In genomic region chr10:7529638-7530037, GRCh38 we compare ENCODE assay signal across 9 cellular contexts.
DNase-seq lines count a peak whose midpoint lies in the region; ATAC-seq and TF ChIP-seq lines count a peak whose summit lies in the region.
"Had no signal": no experiment of that assay in that cellular context is flagged by ENCODE, and none has a peak within 500 bp of the region (broad histone marks: within the 10 kb centered on the region; RNA-seq: fewer than 3 reads in every experiment).

No MANE protein-coding gene starts in this region.

- H3K9ac ChIP-seq in PC-3 (ENCODE audit: low read length), result no peak overlapping the region

- intact Hi-C loops in PC-3 (cut with micrococcal nuclease) (no loop called here), Right ventricle myocardium superior (cut with DNase I) (loop anchor here (2.0 to 5.0 kb wide), 2 partner anchors 93 to 157 kb away; no protein-coding TSS in a partner anchor)

- H3K4me1 ChIP-seq in PC-3 (ENCODE audit: insufficient read depth, low read length), result no peaks in the 10 kb centered on the region

- POLR2A ChIA-PET in PC-3 (lab: Charles Lee; ENCODE audit: unreplicated experiment), result no interaction called here

- no peaks in the 10 kb centered on the region for H3K9me2 ChIP-seq in PC-3 (replicated peaks; ENCODE audit: low read length)

- H3K27me3 ChIP-seq in PC-3 (ENCODE audit: low read length), result peaks cover 39% of the 10 kb centered on the region

- no peaks in the 10 kb centered on the region; the same call in 1 of the 2 replicates for H3K36me3 ChIP-seq in PC-3 (ENCODE audit: low read depth, low read length)

- CTCF ChIA-PET in PC-3 (lab: Charles Lee), result interaction anchor here (1.1 kb wide), 1 partner anchor 157 kb away, joined by 3 read pairs; no protein-coding TSS in a partner anchor

- H2AFZ ChIP-seq in PC-3 (ENCODE audit: low read length), result no peak overlapping the region

- peak; percentile 29; the same call in 1 of the 2 replicates for ATAC-seq in PC-3
- peak; percentile 88 for ATAC-seq in Right ventricle myocardium superior (ENCODE audit: poor library complexity)
- ATAC-seq in HG02884 (IDR thresholded peaks at IDR 0.05; ENCODE audit: unreplicated experiment), result no peak
- no peak for ATAC-seq in GM18519 (IDR thresholded peaks at IDR 0.05; ENCODE audit: low FRiP score, unreplicated experiment)

- H3K9me3 ChIP-seq in PC-3 (ENCODE audit: low read length), result no peaks in the 10 kb centered on the region

- no TSS peak for BruUV-seq in PC-3 (replicated peaks; lab: Mats Ljungman, UMichigan)

- no peak overlapping the region for H3K4me2 ChIP-seq in PC-3 (ENCODE audit: low read length)

- TF ChIP-seq CTCF in PC-3 (conservative IDR thresholded peaks at IDR 0.05; ENCODE audit: low read depth, low read length), result no peak

- H3K27ac ChIP-seq in PC-3 (ENCODE audit: low read length), result no peak overlapping the region
- no peak overlapping the region for H3K27ac ChIP-seq in substantia nigra (ENCODE audit: low read depth, low read length, poor library complexity, severe bottlenecking)

- DNase-seq in NCI-H748 (lab: John Stamatoyannopoulos, UW; ENCODE audit: unreplicated experiment), result peak; percentile 14
- no peak for DNase-seq in NCI-H748 treated with DMSO at 0.1 percent for 48 hours (lab: John Stamatoyannopoulos, UW)
- DNase-seq in PC-3, result peak; percentile 13
- no peak for DNase-seq in Right ventricle myocardium superior
- peak in 27 of 49 donors; percentile 12 to 70 (median 39) for DNase-seq in substantia nigra (lab: John Stamatoyannopoulos, UW)
- no peak for DNase-seq in DMS153 treated with DMSO at 0.1 percent for 48 hours (lab: John Stamatoyannopoulos, UW; ENCODE audit: unreplicated experiment)
- DNase-seq: stimulated activated CD4-positive, alpha-beta T cell treated with anti-CD3 and anti-CD28 coated beads, Interleukin-2, amount 100 ng/mL, for 48 hours had no signal

- H4K20me1 ChIP-seq in PC-3 (ENCODE audit: low read length), result no peaks in the 10 kb centered on the region

- no peaks in the 10 kb centered on the region for H3F3A ChIP-seq in PC-3 (ENCODE audit: low read length, unreplicated experiment)

- H3K79me2 ChIP-seq in PC-3 (ENCODE audit: low read length), result no peaks in the 10 kb centered on the region

- H3K4me3 ChIP-seq in PC-3 (ENCODE audit: low read length), result no peak overlapping the region

Comparison
In these comparisons a context has a peak if more than half of its experiments do, and no peak if none do; other contexts are left out.
1. DNase-seq: peak in NCI-H748 (single experiment), PC-3 (single experiment) and substantia nigra (27 of 49); none in NCI-H748 treated with DMSO at 0.1 percent for 48 hours (single experiment), Right ventricle myocardium superior (single experiment) and DMS153 treated with DMSO at 0.1 percent for 48 hours (single experiment).
2. ATAC-seq: peak in PC-3 (single experiment) and Right ventricle myocardium superior (single experiment); none in HG02884 (single experiment) and GM18519 (single experiment).